In genomic region chr12:64674367-64674922, GRCh38 we compare ENCODE assay signal across 9 cellular contexts.
A peak's percentile ranks its signal among the peaks of the same experiment; 100 is the strongest.
DNase-seq lines count a peak whose midpoint lies in the region; ATAC-seq lines count a peak whose summit lies in the region.
"Had no signal": no experiment of that assay in that cellular context is flagged by ENCODE, and none has a peak within 500 bp of the region (broad histone marks: within the 10 kb centered on the region; RNA-seq: fewer than 3 reads in every experiment).

No MANE protein-coding gene starts in this region.

- no peaks in the 10 kb centered on the region for H3K27me3 Mint-ChIP-seq in dendritic cell treated with granulocyte-macrophage colony-stimulating factor and Interleukin-4, amounts not matched to agents 40 ng/mL and 50 ng/mL, for 4 days

- H3K9ac ChIP-seq in HUES48 (ENCODE audit: low read depth, low read length), result no peak overlapping the region
- no peak overlapping the region for H3K9ac ChIP-seq in rectal smooth muscle tissue (ENCODE audit: low read length)

- H3K9me3 ChIP-seq in HUES48 (ENCODE audit: control insufficient read depth, insufficient read depth, low read length), result no peaks in the 10 kb centered on the region

- peak; percentile 49 for DNase-seq in T-helper 9 cell
- DNase-seq in NCI-H2029 (lab: John Stamatoyannopoulos, UW), result no peak
- no peak for DNase-seq in G401 (ENCODE audit: low spot score)
- DNase-seq: dorsolateral prefrontal cortex had no signal

- peaks cover 6% of the 10 kb centered on the region for H3K36me3 Mint-ChIP-seq in dendritic cell treated with granulocyte-macrophage colony-stimulating factor and Interleukin-4, amounts not matched to agents 40 ng/mL and 50 ng/mL, for 4 days (ENCODE audit: low read depth)

- H3K4me1 ChIP-seq in HUES48 (ENCODE audit: control insufficient read depth, insufficient read depth, low read length) (peaks cover 57% of the 10 kb centered on the region), rectal smooth muscle tissue (ENCODE audit: control insufficient read depth, insufficient read depth, low read length) (peaks cover 50% of the 10 kb centered on the region)

- ATAC-seq in GM21619 (IDR thresholded peaks at IDR 0.05; ENCODE audit: unreplicated experiment), result no peak

- intact Hi-C loops in dendritic cell treated with granulocyte-macrophage colony-stimulating factor and Interleukin-4, amounts not matched to agents 40 ng/mL and 50 ng/mL, for 4 days (cut with micrococcal nuclease), result loop anchor here (5.0 kb wide), 1 partner anchor 42 kb away; no protein-coding TSS in a partner anchor

- in situ Hi-C loops in G401 (cut with HindIII; ENCODE audit: low sequenced_read_pairs), result no loop called here

- H3K4me1 Mint-ChIP-seq in dendritic cell treated with granulocyte-macrophage colony-stimulating factor and Interleukin-4, amounts not matched to agents 40 ng/mL and 50 ng/mL, for 4 days (ENCODE audit: low read depth), result peaks cover 70% of the 10 kb centered on the region

- H3K27ac Mint-ChIP-seq in dendritic cell treated with granulocyte-macrophage colony-stimulating factor and Interleukin-4, amounts not matched to agents 40 ng/mL and 50 ng/mL, for 4 days, result peak overlapping the region; percentile 10

- H3K27ac ChIP-seq in HUES48 (ENCODE audit: low read depth, low read length), result peak overlapping the region; percentile 75
- peak overlapping the region; percentile 87 for H3K27ac ChIP-seq in rectal smooth muscle tissue (ENCODE audit: low read depth, low read length)
- H3K27ac ChIP-seq: dorsolateral prefrontal cortex had no signal

- H3K27me3 ChIP-seq in HUES48 (ENCODE audit: control insufficient read depth, insufficient read depth, low read length) (no peaks in the 10 kb centered on the region), rectal smooth muscle tissue (ENCODE audit: control insufficient read depth, insufficient read depth, low read length) (no peaks in the 10 kb centered on the region)
- H3K27me3 ChIP-seq: dorsolateral prefrontal cortex had no signal

- H3K4me3 ChIP-seq in HUES48 (ENCODE audit: low read depth, low read length), result no peak overlapping the region
- no peak overlapping the region for H3K4me3 ChIP-seq in rectal smooth muscle tissue (ENCODE audit: low read length)
- H3K4me3 ChIP-seq: dorsolateral prefrontal cortex, smooth muscle cell had no signal

- no peak overlapping the region for H3K4me3 Mint-ChIP-seq in dendritic cell treated with granulocyte-macrophage colony-stimulating factor and Interleukin-4, amounts not matched to agents 40 ng/mL and 50 ng/mL, for 4 days

- H3K36me3 ChIP-seq in HUES48 (ENCODE audit: control insufficient read depth, insufficient read depth, low read length) (no peaks in the 10 kb centered on the region), rectal smooth muscle tissue (ENCODE audit: control insufficient read depth, insufficient read depth, low read length) (no peaks in the 10 kb centered on the region)

- no peaks in the 10 kb centered on the region for H3K9me3 Mint-ChIP-seq in dendritic cell treated with granulocyte-macrophage colony-stimulating factor and Interleukin-4, amounts not matched to agents 40 ng/mL and 50 ng/mL, for 4 days
